In genomic region chr7:2621061-2621828, GRCh38 we compare ENCODE assay signal across 11 cellular contexts. TPM values are rescaled to one million over a fixed set of nuclear protein-coding genes. Genes with fewer than 3 reads are reported as not detected.
DNase-seq lines count a peak whose midpoint lies in the region; ATAC-seq, FAIRE-seq and TF ChIP-seq lines count a peak whose summit lies in the region.
"Had no signal": no experiment of that assay in that cellular context is flagged by ENCODE, and none has a peak within 500 bp of the region (broad histone marks: within the 10 kb centered on the region; RNA-seq: fewer than 3 reads in every experiment).

No MANE protein-coding gene starts in this region.

- no peak overlapping the region for H3K4me2 ChIP-seq in K562 (ENCODE audit: insufficient read depth, low read length)

- H3K4me3 ChIP-seq in HEK293 (ENCODE audit: low read depth, low read length): no peak overlapping the region
- H3K4me3 ChIP-seq in K562: no peak overlapping the region
- no peak overlapping the region for H3K4me3 ChIP-seq in sigmoid colon

- H3K36me3 Mint-ChIP-seq in activated CD4-positive, alpha-beta memory T cell treated with anti-CD3 and anti-CD28 coated beads for 36 hours: no peaks in the 10 kb centered on the region
- H3K36me3 Mint-ChIP-seq: stimulated activated effector memory CD8-positive, alpha-beta T cell treated with anti-CD3 and anti-CD28 coated beads, Interleukin-12 subunit alpha, Interleukin-12 subunit beta, amount 100 ng/mL, for 72 hours had no signal

- TF ChIP-seq POLR2A in K562 (conservative IDR thresholded peaks at IDR 0.05) (no peak), sigmoid colon (IDR thresholded peaks at IDR 0.05) (no peak)

- CTCF ChIA-PET in HEK293 (lab: Yijun Ruan, JAX) (interaction anchor here (0.5 to 1.1 kb wide), 2 partner anchors 13 to 60 kb away, joined by 3 to 4 read pairs; no protein-coding TSS in a partner anchor), K562 (lab: Yijun Ruan, JAX; ENCODE audit: low intra/inter-chr PET ratio) (no interaction called here)
- CTCF ChIA-PET in activated CD4-positive, alpha-beta memory T cell treated with anti-CD3 and anti-CD28 coated beads for 36 hours (lab: Charles Lee): no interaction called here

- intact Hi-C loops in K562 (cut with micrococcal nuclease): no loop called here
- intact Hi-C loops in sigmoid colon (cut with DNase I): no loop called here
- intact Hi-C loops in activated CD4-positive, alpha-beta memory T cell treated with anti-CD3 and anti-CD28 coated beads for 36 hours (cut with micrococcal nuclease): no loop called here

- no peaks in the 10 kb centered on the region for H3K9me3 Mint-ChIP-seq in activated CD4-positive, alpha-beta memory T cell treated with anti-CD3 and anti-CD28 coated beads for 36 hours
- H3K9me3 Mint-ChIP-seq: activated naive CD8-positive, alpha-beta T cell treated with anti-CD3 and anti-CD28 coated beads, Interleukin-2, amount 50 U/mL, for 24 hours; stimulated activated effector memory CD8-positive, alpha-beta T cell treated with anti-CD3 and anti-CD28 coated beads, Interleukin-12 subunit alpha, Interleukin-12 subunit beta, amount 100 ng/mL, for 72 hours had no signal

- peak; percentile 15 for FAIRE-seq in K562 (lab: Jason Lieb, UNC)

- H3K36me3 ChIP-seq in HEK293 (ENCODE audit: control insufficient read depth in 2 of 2, insufficient read depth in 1 of 2, low read length in 2 of 2) (no peaks in the 10 kb centered on the region), K562 (ENCODE audit: control insufficient read depth, insufficient read depth, low read length) (no peaks in the 10 kb centered on the region), sigmoid colon (no peaks in the 10 kb centered on the region)

- no peak overlapping the region for H3K4me3 Mint-ChIP-seq in activated CD4-positive, alpha-beta memory T cell treated with anti-CD3 and anti-CD28 coated beads for 36 hours
- H3K4me3 Mint-ChIP-seq: activated naive CD8-positive, alpha-beta T cell treated with anti-CD3 and anti-CD28 coated beads, Interleukin-2, amount 50 U/mL, for 24 hours; stimulated activated effector memory CD8-positive, alpha-beta T cell treated with anti-CD3 and anti-CD28 coated beads, Interleukin-12 subunit alpha, Interleukin-12 subunit beta, amount 100 ng/mL, for 72 hours had no signal

- H2AFZ ChIP-seq in K562 (ENCODE audit: low read depth, low read length): peak overlapping the region; percentile 81

- ATAC-seq in K562 (peak; percentile 33), HG03521 (IDR thresholded peaks at IDR 0.05; ENCODE audit: unreplicated experiment) (no peak)
- ATAC-seq: activated naive CD8-positive, alpha-beta T cell treated with anti-CD3 and anti-CD28 coated beads, Interleukin-2, amount 50 U/mL, for 24 hours; stimulated activated effector memory CD8-positive, alpha-beta T cell treated with anti-CD3 and anti-CD28 coated beads, Interleukin-12 subunit alpha, Interleukin-12 subunit beta, amount 100 ng/mL, for 72 hours had no signal

- TF ChIP-seq CTCF in HEK293 (tag by site-specific recombination; IDR thresholded peaks at IDR 0.05): no peak
- no peak for TF ChIP-seq CTCF in K562 (IDR thresholded peaks at IDR 0.05 in 2 of 3, conservative IDR thresholded peaks at IDR 0.05 in 1 of 3; ENCODE audit: insufficient read depth in 2 of 3, low read depth in 1 of 3, low read length in 3 of 3)
- TF ChIP-seq CTCF in sigmoid colon (IDR thresholded peaks at IDR 0.05): no peak

- H3K27ac ChIP-seq in HEK293 (ENCODE audit: extremely low read depth, low read depth, low read length) (no peak overlapping the region), K562 (ENCODE audit: extremely low read depth, low read depth, low read length) (no peak overlapping the region), sigmoid colon (peak overlapping the region in 1 of 4 donors; percentile 28)

- DNase-seq in K562 (ENCODE audit: extremely low read depth in 1 of 4, low spot score in 3 of 4): peak in 3 of 4 experiments; percentile 26 to 42 (median 40)
- DNase-seq in iris pigment epithelial cell (ENCODE audit: low read depth): peak; percentile 79
- DNase-seq in sigmoid colon: peak; percentile 85
- DNase-seq in NCI-H526 treated with DMSO at 0.1 percent for 48 hours (lab: John Stamatoyannopoulos, UW): no peak
- no peak for DNase-seq in activated CD4-positive, alpha-beta memory T cell treated with anti-CD3 and anti-CD28 coated beads for 36 hours
- no peak for DNase-seq in stimulated activated naive CD4-positive, alpha-beta T cell (lab: John Stamatoyannopoulos, UW)
- DNase-seq: activated CD4-positive, CD25-positive, alpha-beta regulatory T cell; activated naive CD8-positive, alpha-beta T cell treated with anti-CD3 and anti-CD28 coated beads, Interleukin-2, amount 50 U/mL, for 24 hours had no signal

- H3K27me3 ChIP-seq in K562 (ENCODE audit: control insufficient read depth in 2 of 2, insufficient read depth in 2 of 2, low read length in 2 of 2) (peaks cover 0 to 8% of the 10 kb centered on the region in 2 experiments; a peak in 3 of 5 replicates), sigmoid colon (no peaks in the 10 kb centered on the region)

- H3K27ac Mint-ChIP-seq in activated CD4-positive, alpha-beta memory T cell treated with anti-CD3 and anti-CD28 coated beads for 36 hours: no peak overlapping the region
- H3K27ac Mint-ChIP-seq: activated naive CD8-positive, alpha-beta T cell treated with anti-CD3 and anti-CD28 coated beads, Interleukin-2, amount 50 U/mL, for 24 hours; stimulated activated effector memory CD8-positive, alpha-beta T cell treated with anti-CD3 and anti-CD28 coated beads, Interleukin-12 subunit alpha, Interleukin-12 subunit beta, amount 100 ng/mL, for 72 hours had no signal

- no peaks in the 10 kb centered on the region for H3K4me1 Mint-ChIP-seq in activated CD4-positive, alpha-beta memory T cell treated with anti-CD3 and anti-CD28 coated beads for 36 hours (ENCODE audit: low read depth)
- H3K4me1 Mint-ChIP-seq: activated naive CD8-positive, alpha-beta T cell treated with anti-CD3 and anti-CD28 coated beads, Interleukin-2, amount 50 U/mL, for 24 hours; stimulated activated effector memory CD8-positive, alpha-beta T cell treated with anti-CD3 and anti-CD28 coated beads, Interleukin-12 subunit alpha, Interleukin-12 subunit beta, amount 100 ng/mL, for 72 hours had no signal

- H3K9ac ChIP-seq in K562 (ENCODE audit: insufficient read depth in 1 of 2, low read depth in 2 of 2, low read length in 2 of 2): peak overlapping the region in 1 of 2 experiments; percentile 36; a peak in 1 of 4 replicates

- TF ChIP-seq EP300 in K562 (IDR thresholded peaks at IDR 0.05; ENCODE audit: low read length) (no peak), sigmoid colon (IDR thresholded peaks at IDR 0.05) (no peak)

- H3K4me1 ChIP-seq in HEK293 (ENCODE audit: control insufficient read depth, insufficient read depth, low read length): no peaks in the 10 kb centered on the region
- peaks cover 27 to 69% of the 10 kb centered on the region in 2 experiments; a peak in 4 of 5 replicates for H3K4me1 ChIP-seq in K562 (replicated peaks in 1 of 2; ENCODE audit: control insufficient read depth in 2 of 2, insufficient read depth in 2 of 2, low read length in 2 of 2)
- peaks cover 0 to 53% (median 45%) of the 10 kb centered on the region in 4 donors for H3K4me1 ChIP-seq in sigmoid colon

- no peaks in the 10 kb centered on the region for H3K79me2 ChIP-seq in K562 (ENCODE audit: control insufficient read depth, insufficient read depth, low read length)

- H4K20me1 ChIP-seq in K562 (replicated peaks; ENCODE audit: control insufficient read depth, insufficient read depth, low read length): no peaks in the 10 kb centered on the region

- no peak for TF ChIP-seq RAD21 in K562 (CRISPR knock-in tag; conservative IDR thresholded peaks at IDR 0.05 in 1 of 2, IDR thresholded peaks at IDR 0.05 in 1 of 2)

- H3K9me1 ChIP-seq in K562 (ENCODE audit: control insufficient read depth, insufficient read depth, low read length): no peaks in the 10 kb centered on the region

- peaks cover 8% of the 10 kb centered on the region for H3K27me3 Mint-ChIP-seq in activated CD4-positive, alpha-beta memory T cell treated with anti-CD3 and anti-CD28 coated beads for 36 hours
- H3K27me3 Mint-ChIP-seq: activated naive CD8-positive, alpha-beta T cell treated with anti-CD3 and anti-CD28 coated beads, Interleukin-2, amount 50 U/mL, for 24 hours had no signal

- H3K9me3 ChIP-seq in HEK293 (ENCODE audit: control insufficient read depth, insufficient read depth, low read depth, low read length): no peaks in the 10 kb centered on the region
- H3K9me3 ChIP-seq in K562 (replicated peaks; ENCODE audit: control insufficient read depth, insufficient read depth, low read depth, low read length): no peaks in the 10 kb centered on the region
- no peaks in the 10 kb centered on the region for H3K9me3 ChIP-seq in sigmoid colon

- 30% methylated on average over 21 of the region's 23 CpGs for whole genome bisulfite sequencing in K562 (ENCODE audit: insufficient coverage, low coverage, missing lambda C conversion rate)
- WGBS in sigmoid colon, 2 donors: 27 to 55% methylated on average over 23 of the region's 23 CpGs

- in situ Hi-C loops in K562 (cut with MboI): no loop called here

- BruUV-seq in K562 (replicated peaks; lab: Mats Ljungman, UMichigan): no TSS peak

- POLR2A ChIA-PET in HEK293 (lab: Yijun Ruan, JAX) (interaction anchor here (2.3 kb wide), 1 partner anchor 10 kb away, joined by 11 read pairs; the partner anchor contains the start of gene TTYH3), K562 (lab: Yijun Ruan, JAX) (interaction anchor here (1.0 to 1.2 kb wide), 3 partner anchors 9 to 14 kb away, joined by 3 to 4 read pairs (median 3); no protein-coding TSS in a partner anchor)
- POLR2A ChIA-PET in activated CD4-positive, alpha-beta memory T cell treated with anti-CD3 and anti-CD28 coated beads for 36 hours (lab: Charles Lee): no interaction called here

RNA-seq across cellular contexts. Expression of gene TTYH3, which starts 10.5 kb away (rescaled TPM):
- total RNA-seq in K562 (2011; cell fraction: chromatin; rRNA removed; ENCODE audit: low replicate concordance): 4.3 and 18.5 TPM in 2 replicates
- 13.6 and 17.2 TPM in 2 replicates for total RNA-seq in K562 (2011; cell fraction: nucleolus; rRNA removed)
- total RNA-seq in K562 (2011; cell fraction: nucleoplasm; rRNA removed): 8.4 and 9.7 TPM in 2 replicates
- total RNA-seq in K562 (2014; rRNA removed) (1.4 and 1.5 TPM in 2 replicates), K562 (2014; rRNA removed; fragmentation: Illumina TruSeq; extraction: Trizol) (0.06 and 0.11 TPM in 2 replicates), K562 (2015; rRNA removed; fragmentation: Illumina TruSeq; extraction: Trizol) (0.62 and 0.79 TPM in 2 replicates), K562 (2021) (4.9 and 5.5 TPM in 2 replicates), sigmoid colon (10 to 100 TPM; 10.2 to 19.4 (median 13.0) TPM)
- polyA plus RNA-seq in K562 (2011; rRNA removed) (1.7 and 4.5 TPM in 2 replicates), K562 (2014; fragmentation: Illumina TruSeq; extraction: Trizol) (1.1 and 2.0 TPM in 2 replicates), K562 (2014; fragmentation: Nextera tagmentation; extraction: Ambion mirVana) (under 1 TPM; 0.01 to 0.04 TPM), K562 (2014; rRNA removed) (1.1 and 1.9 TPM in 2 replicates), sigmoid colon (10 to 100 TPM in 2 of 3 donors, 1 to 10 TPM in 1; 5.4 to 41.7 (median 21.3) TPM)
- polyA plus RNA-seq in K562 (2011; cell fraction: cytosol; rRNA removed): 2.7 and 5.1 TPM in 2 replicates
- polyA plus RNA-seq in K562 (2011; cell fraction: nucleus; rRNA removed): 13.6 and 13.8 TPM in 2 replicates
- polyA plus RNA-seq in K562 (2012): 3.5 and 7.4 TPM in 2 replicates
- polyA minus RNA-seq in K562 (2011; rRNA and poly(A)+ RNA removed): 0.96 and 1.1 TPM in 2 replicates
- polyA minus RNA-seq in K562 (2011; cell fraction: cytosol; rRNA and poly(A)+ RNA removed): 5.5 and 6.6 TPM in 2 replicates
- polyA minus RNA-seq in K562 (2011; cell fraction: nucleus; rRNA and poly(A)+ RNA removed): 5.7 and 5.9 TPM in 2 replicates
- total RNA-seq in activated CD4-positive, alpha-beta memory T cell treated with anti-CD3 and anti-CD28 coated beads for 36 hours: 10 to 100 TPM; 13.5 to 14.8 TPM

Comparison
In these comparisons a context has a peak if more than half of its experiments do, and no peak if none do; other contexts are left out.
1. DNase-seq: peak in K562 (3 of 4), iris pigment epithelial cell (single experiment) and sigmoid colon (single experiment); none in NCI-H526 treated with DMSO at 0.1 percent for 48 hours (single experiment), activated CD4-positive, alpha-beta memory T cell treated with anti-CD3 and anti-CD28 coated beads for 36 hours (single experiment) and stimulated activated naive CD4-positive, alpha-beta T cell (0 of 6).